Comparison of ENCODE assay signal across 19 cellular contexts in genomic region chr4:25283948-25284347, GRCh38. TPM values are rescaled to one million over a fixed set of nuclear protein-coding genes. Genes with fewer than 3 reads are reported as not detected.
A peak's percentile ranks its signal among the peaks of the same experiment; 100 is the strongest.
DNase-seq lines count a peak whose midpoint lies in the region; ATAC-seq, FAIRE-seq and TF ChIP-seq lines count a peak whose summit lies in the region.
"Had no signal": no experiment of that assay in that cellular context is flagged by ENCODE, and none has a peak within 500 bp of the region (broad histone marks: within the 10 kb centered on the region; RNA-seq: fewer than 3 reads in every experiment).

No MANE protein-coding gene starts in this region.

- H3K4me1 ChIP-seq in HepG2 (ENCODE audit: insufficient read depth, low read length), result peaks cover 26% of the 10 kb centered on the region
- H3K4me1 ChIP-seq: BLaER1 treated with 17β-estradiol and CSF1 and Interleukin-3, amounts not matched to agents 10 nM and 100 nM had no signal

- intact Hi-C loops in HepG2 (cut with micrococcal nuclease; ENCODE audit: unreplicated experiment), result no loop called here

- no peaks in the 10 kb centered on the region for H3K4me1 Mint-ChIP-seq in progenitor cell of endocrine pancreas (ENCODE audit: low read depth)
- H3K4me1 Mint-ChIP-seq: H9 had no signal

- H3K36me3 ChIP-seq in HepG2 (replicated peaks in 1 of 2; ENCODE audit: control insufficient read depth in 1 of 2, insufficient read depth in 2 of 2, low read length in 2 of 2), result no peaks in the 10 kb centered on the region

- H3K27ac Mint-ChIP-seq in progenitor cell of endocrine pancreas, result no peak overlapping the region
- H3K27ac Mint-ChIP-seq: CD4-positive, CD25-positive, alpha-beta regulatory T cell; H9 had no signal

- WGBS in HepG2 (ENCODE audit: low lambda C conversion rate), result 24% methylated on average over 3 of the region's 3 CpGs

- POLR2A ChIA-PET in HepG2 (lab: Yijun Ruan, JAX), result no interaction called here

- peaks cover 19% of the 10 kb centered on the region for H3K9me3 Mint-ChIP-seq in progenitor cell of endocrine pancreas (ENCODE audit: low read depth)

- H3K9me3 ChIP-seq in HepG2 (ENCODE audit: low read length), result no peaks in the 10 kb centered on the region; the same call in 1 of the 2 replicates

- no peaks in the 10 kb centered on the region for H3K27me3 Mint-ChIP-seq in progenitor cell of endocrine pancreas

- peak; percentile 67 for ATAC-seq in HepG2
- ATAC-seq: GM12878 had no signal

- TF ChIP-seq POLR2A in HepG2 (IDR thresholded peaks at IDR 0.05; ENCODE audit: insufficient read depth in 1 of 2, low read depth in 2 of 2, low read length in 2 of 2), result no peak

- H3K27ac ChIP-seq in HepG2 (ENCODE audit: extremely low read length, insufficient read depth, low read length), result no peak overlapping the region
- H3K27ac ChIP-seq: BLaER1 treated with 17β-estradiol and CSF1 and Interleukin-3, amounts not matched to agents 10 nM and 100 nM had no signal

- FAIRE-seq in HepG2 (lab: Jason Lieb, UNC), result no peak
- FAIRE-seq: GM12878, GM18507, HTR-8/SVneo had no signal

- H3K4me3 ChIP-seq in LNCaP clone FGC (ENCODE audit: low read depth, low read length) (no peak overlapping the region), epithelial cell of esophagus (ENCODE audit: low read length) (no peak overlapping the region), HepG2 (replicated peaks in 1 of 3; ENCODE audit: insufficient read depth in 1 of 3, low read depth in 2 of 3, low read length in 3 of 3) (no peak overlapping the region)
- H3K4me3 ChIP-seq: BLaER1 treated with 17β-estradiol and CSF1 and Interleukin-3, amounts not matched to agents 10 nM and 100 nM; GM12878 had no signal

- no peaks in the 10 kb centered on the region for H3K27me3 ChIP-seq in HepG2 (ENCODE audit: control insufficient read depth in 1 of 2, insufficient read depth in 2 of 2, low read length in 2 of 2)
- H3K27me3 ChIP-seq: BLaER1 treated with 17β-estradiol and CSF1 and Interleukin-3, amounts not matched to agents 10 nM and 100 nM had no signal

- no peak overlapping the region for H2AFZ ChIP-seq in HepG2 (ENCODE audit: low read length)

- no TSS peak for BruUV-seq in HepG2 (replicated peaks; lab: Mats Ljungman, UMichigan)

- TF ChIP-seq RAD21 in HepG2 (CRISPR knock-in tag; IDR thresholded peaks at IDR 0.05), result no peak

- TF ChIP-seq EP300 in HepG2 (IDR thresholded peaks at IDR 0.05; ENCODE audit: low read depth in 2 of 2, low read length in 2 of 2) (no peak), HepG2 (CRISPR knock-in tag; IDR thresholded peaks at IDR 0.05; ENCODE audit: borderline replicate concordance) (no peak)

- H3K4me2 ChIP-seq in HepG2 (ENCODE audit: low read depth, low read length), result peak overlapping the region; percentile 23; the same call in 1 of the 2 replicates
- H3K4me2 ChIP-seq: BLaER1 treated with 17β-estradiol and CSF1 and Interleukin-3, amounts not matched to agents 10 nM and 100 nM had no signal

- no peaks in the 10 kb centered on the region for H4K20me1 ChIP-seq in HepG2 (ENCODE audit: insufficient read depth, low read length)
- H4K20me1 ChIP-seq: BLaER1 treated with 17β-estradiol and CSF1 and Interleukin-3, amounts not matched to agents 10 nM and 100 nM had no signal

- DNase-seq in DMS53 (lab: John Stamatoyannopoulos, UW) (peak; percentile 66), LNCaP clone FGC (ENCODE audit: low read depth) (peak; percentile 19), epithelial cell of esophagus (ENCODE audit: low read depth) (peak; percentile 30), HepG2 (ENCODE audit: low spot score) (peak; percentile 47), GM19240 (ENCODE audit: insufficient read length, low spot score) (no peak), GM19238 (ENCODE audit: insufficient read length, low spot score) (no peak), progenitor cell of endocrine pancreas (ENCODE audit: low spot score, unreplicated experiment) (no peak), cerebellum (ENCODE audit: low spot score) (no peak)
- DNase-seq: 8988T; ACHN; CD4-positive, CD25-positive, alpha-beta regulatory T cell; DMS79; GOT3; H9; IMR-90 had no signal

- H3K9ac ChIP-seq in HepG2 (ENCODE audit: insufficient read depth, low read depth, low read length), result no peak overlapping the region
- H3K9ac ChIP-seq: BLaER1 treated with 17β-estradiol and CSF1 and Interleukin-3, amounts not matched to agents 10 nM and 100 nM had no signal

- H3K79me2 ChIP-seq in HepG2 (ENCODE audit: insufficient read depth, low read length), result no peaks in the 10 kb centered on the region

- in situ Hi-C loops in HepG2 (cut with HindIII; ENCODE audit: extremely low pct_ligation_motif_present, low pct_unique_long_range_greater_than_20kb), result no loop called here

- CTCF ChIA-PET in HepG2 (lab: Yijun Ruan, JAX; ENCODE audit: low intra/inter-chr PET ratio, low total read pairs), result no interaction called here

- no peak overlapping the region for H3K4me3 Mint-ChIP-seq in progenitor cell of endocrine pancreas (ENCODE audit: low read depth)
- H3K4me3 Mint-ChIP-seq: CD4-positive, CD25-positive, alpha-beta regulatory T cell; H9 had no signal

- TF ChIP-seq CTCF in LNCaP clone FGC (IDR thresholded peaks at IDR 0.05; ENCODE audit: control insufficient read depth, extremely low read depth, insufficient read depth) (no peak), epithelial cell of esophagus (IDR thresholded peaks at IDR 0.05; ENCODE audit: insufficient read depth, low read depth, low read length, missing control alignments) (no peak), HepG2 (CRISPR knock-in tag; IDR thresholded peaks at IDR 0.05) (no peak), progenitor cell of endocrine pancreas (IDR thresholded peaks at IDR 0.05; ENCODE audit: unreplicated experiment) (no peak)

- H3K36me3 Mint-ChIP-seq in progenitor cell of endocrine pancreas (ENCODE audit: insufficient read depth), result peaks cover 3% of the 10 kb centered on the region

TF ChIP-seq in HepG2, 621 proteins besides CTCF, POLR2A, EP300 and RAD21 (continues in another document):
- TF ChIP-seq ZNF296 (CRISPR knock-in tag; conservative IDR thresholded peaks at IDR 0.05), result no peak
- TF ChIP-seq GATAD2A (CRISPR knock-in tag; IDR thresholded peaks at IDR 0.05), result peak; percentile 36; the same call in 1 of the 2 replicates
- TF ChIP-seq ZSCAN29 (CRISPR knock-in tag; conservative IDR thresholded peaks at IDR 0.05), result no peak

RNA-seq across cellular contexts. Expression of gene ZCCHC4, which starts 28.6 kb away (rescaled TPM):
- total RNA-seq in HepG2 (2016; rRNA removed; fragmentation: Illumina TruSeq; extraction: Trizol), result 15.0 and 16.9 TPM in 2 replicates
- total RNA-seq in HepG2 (2016; cell fraction: cytosol; rRNA removed; fragmentation: Illumina TruSeq; extraction: Trizol; ENCODE audit: low read depth), result 12.1 and 12.6 TPM in 2 replicates
- 14.8 and 16.4 TPM in 2 replicates for total RNA-seq in HepG2 (2016; cell fraction: insoluble cytoplasmic fraction; rRNA removed; fragmentation: Illumina TruSeq; extraction: Trizol)
- total RNA-seq in HepG2 (2016; cell fraction: membrane; rRNA removed; fragmentation: Illumina TruSeq; extraction: Trizol), result 6.9 and 9.6 TPM in 2 replicates
- total RNA-seq in HepG2 (2016; cell fraction: nucleus; rRNA removed; fragmentation: Illumina TruSeq; extraction: Trizol), result 17.4 and 19.8 TPM in 2 replicates
- polyA plus RNA-seq in HepG2 (2011; rRNA removed), result 10.4 and 13.2 TPM in 2 replicates
- polyA plus RNA-seq in HepG2 (2011; cell fraction: cytosol; rRNA removed), result 6.0 and 7.9 TPM in 2 replicates
- polyA plus RNA-seq in HepG2 (2011; cell fraction: nucleus; rRNA removed), result 7.9 and 11.6 TPM in 2 replicates
- 6.0 and 7.5 TPM in 2 replicates for polyA plus RNA-seq in HepG2 (2012)
- 0.93 and 1.2 TPM in 2 replicates for polyA plus RNA-seq in HepG2 (2016; cell fraction: cytosol; fragmentation: Illumina TruSeq; extraction: Trizol; ENCODE audit: low read depth)
- 13.4 and 14.0 TPM in 2 replicates for polyA plus RNA-seq in HepG2 (2016; cell fraction: insoluble cytoplasmic fraction; fragmentation: Illumina TruSeq; extraction: Trizol; ENCODE audit: low read depth)
- 2.5 and 2.6 TPM in 2 replicates for polyA plus RNA-seq in HepG2 (2016; cell fraction: membrane; fragmentation: Illumina TruSeq; extraction: Trizol; ENCODE audit: low read depth)
- polyA plus RNA-seq in HepG2 (2016; cell fraction: nucleus; fragmentation: Illumina TruSeq; extraction: Trizol; ENCODE audit: insufficient read depth, low read depth), result 18.4 and 20.1 TPM in 2 replicates
- polyA minus RNA-seq in HepG2 (2011; rRNA and poly(A)+ RNA removed; ENCODE audit: low replicate concordance), result 8.2 and 9.8 TPM in 2 replicates
- polyA minus RNA-seq in HepG2 (2011; cell fraction: cytosol; rRNA and poly(A)+ RNA removed), result 6.8 and 9.1 TPM in 2 replicates
- polyA minus RNA-seq in HepG2 (2011; cell fraction: nucleus; rRNA and poly(A)+ RNA removed), result 54.5 and 56.7 TPM in 2 replicates
- total RNA-seq in progenitor cell of endocrine pancreas, result 12.1 and 12.7 TPM in 2 replicates
- total RNA-seq in cerebellum, result 20.6 TPM

RNA-seq across cellular contexts. Expression of gene PI4K2B, which starts 50.1 kb away (rescaled TPM):
- 25.8 and 40.8 TPM in 2 replicates for total RNA-seq in HepG2 (2016; rRNA removed; fragmentation: Illumina TruSeq; extraction: Trizol)
- 3.7 and 4.1 TPM in 2 replicates for total RNA-seq in HepG2 (2016; cell fraction: cytosol; rRNA removed; fragmentation: Illumina TruSeq; extraction: Trizol; ENCODE audit: low read depth)
- total RNA-seq in HepG2 (2016; cell fraction: insoluble cytoplasmic fraction; rRNA removed; fragmentation: Illumina TruSeq; extraction: Trizol), result 24.9 and 40.9 TPM in 2 replicates
- 17.4 and 21.4 TPM in 2 replicates for total RNA-seq in HepG2 (2016; cell fraction: membrane; rRNA removed; fragmentation: Illumina TruSeq; extraction: Trizol)
- 17.9 and 19.5 TPM in 2 replicates for total RNA-seq in HepG2 (2016; cell fraction: nucleus; rRNA removed; fragmentation: Illumina TruSeq; extraction: Trizol)
- polyA plus RNA-seq in HepG2 (2011; rRNA removed), result 5.4 and 6.9 TPM in 2 replicates
- polyA plus RNA-seq in HepG2 (2011; cell fraction: cytosol; rRNA removed), result 2.4 and 3.7 TPM in 2 replicates
- polyA plus RNA-seq in HepG2 (2011; cell fraction: nucleus; rRNA removed), result 2.4 TPM in 2 replicates
- polyA plus RNA-seq in HepG2 (2012), result 8.6 and 12.2 TPM in 2 replicates
- polyA plus RNA-seq in HepG2 (2016; cell fraction: cytosol; fragmentation: Illumina TruSeq; extraction: Trizol; ENCODE audit: low read depth), result 2.3 and 2.7 TPM in 2 replicates
- polyA plus RNA-seq in HepG2 (2016; cell fraction: insoluble cytoplasmic fraction; fragmentation: Illumina TruSeq; extraction: Trizol; ENCODE audit: low read depth), result 43.6 and 50.6 TPM in 2 replicates
- polyA plus RNA-seq in HepG2 (2016; cell fraction: membrane; fragmentation: Illumina TruSeq; extraction: Trizol; ENCODE audit: low read depth), result 11.4 and 12.6 TPM in 2 replicates
- polyA plus RNA-seq in HepG2 (2016; cell fraction: nucleus; fragmentation: Illumina TruSeq; extraction: Trizol; ENCODE audit: insufficient read depth, low read depth), result 20.1 and 21.9 TPM in 2 replicates
- 2.6 and 3.4 TPM in 2 replicates for polyA minus RNA-seq in HepG2 (2011; rRNA and poly(A)+ RNA removed; ENCODE audit: low replicate concordance)
- 3.4 and 6.0 TPM in 2 replicates for polyA minus RNA-seq in HepG2 (2011; cell fraction: cytosol; rRNA and poly(A)+ RNA removed)
- 8.8 and 9.7 TPM in 2 replicates for polyA minus RNA-seq in HepG2 (2011; cell fraction: nucleus; rRNA and poly(A)+ RNA removed)
- 13.7 and 13.9 TPM in 2 replicates for total RNA-seq in progenitor cell of endocrine pancreas
- total RNA-seq in cerebellum, result 6.8 TPM

Comparison
In these comparisons a context has a peak if more than half of its experiments do, and no peak if none do; other contexts are left out.
1. DNase-seq: peak in DMS53 (single experiment), LNCaP clone FGC (single experiment), epithelial cell of esophagus (single experiment) and HepG2 (single experiment); none in GM19240 (single experiment), GM19238 (single experiment), progenitor cell of endocrine pancreas (single experiment) and cerebellum (single experiment).